Comparison of ENCODE assay signal across 30 cellular contexts in the genomic region with DNA sequence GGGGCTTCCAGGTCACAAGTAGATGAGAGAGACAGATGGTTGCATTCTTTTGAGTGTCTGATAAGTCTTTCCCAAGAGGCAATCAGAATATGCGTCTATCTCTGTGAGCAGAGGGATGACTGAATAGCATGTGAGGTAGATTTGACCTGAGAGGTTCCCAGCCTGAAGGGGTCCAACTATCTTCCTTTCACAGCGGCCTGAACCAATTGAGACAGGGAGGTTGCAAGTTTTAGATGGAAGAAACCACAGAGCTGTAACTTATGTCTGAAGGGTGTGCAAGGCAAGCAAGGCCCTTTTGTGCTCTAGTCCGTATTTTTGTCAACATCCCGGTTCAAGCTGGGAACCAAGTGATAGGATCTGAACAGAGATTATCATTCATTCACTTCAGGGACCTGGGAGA.
"Had no signal": no experiment of that assay in that cellular context is flagged by ENCODE, and none has a peak within 500 bp of the region (broad histone marks: within the 10 kb centered on the region; RNA-seq: fewer than 3 reads in every experiment).

No MANE protein-coding gene starts in this region.

- H3K79me2 ChIP-seq: hepatocyte, parathyroid adenoma had no signal

- H3K4me2 ChIP-seq: hepatocyte, neural progenitor cell had no signal

- H3K9ac ChIP-seq: neural progenitor cell, parathyroid adenoma had no signal

- ATAC-seq: foreskin keratinocyte; gastroesophageal sphincter; heart left ventricle; left lobe of liver; mucosa of descending colon; natural killer cell treated with Interleukin-12 subunit alpha and Interleukin-12 subunit beta and Interleukin-15 and Interleukin-18, amount 100 ng/mL, for 72 hours; right lobe of liver; stimulated activated naive CD8-positive, alpha-beta T cell treated with anti-CD3 and anti-CD28 coated beads, Interleukin-15, Interleukin-2, amounts not matched to agents 100 U/mL and 50 U/mL, for 24 hours had no signal

- H3K4me1 ChIP-seq: esophagus muscularis mucosa, foreskin keratinocyte, gastroesophageal sphincter, parathyroid adenoma, right lobe of liver, testis, tibial artery had no signal

- H3K36me3 ChIP-seq: esophagus muscularis mucosa, gastroesophageal sphincter, heart left ventricle, neural progenitor cell, right lobe of liver, tibial artery had no signal

- H3K27ac ChIP-seq: coronary artery, esophagus muscularis mucosa, foreskin keratinocyte, gastroesophageal sphincter, heart left ventricle, hepatocyte, neural progenitor cell, parathyroid adenoma, right lobe of liver, testis, tibial artery had no signal

- H3K4me3 Mint-ChIP-seq: memory B cell; mesothelial cell of epicardium; naive B cell; natural killer cell treated with Interleukin-12 subunit alpha and Interleukin-12 subunit beta and Interleukin-15 and Interleukin-18, amount 100 ng/mL, for 72 hours; type B pancreatic cell had no signal

- H3K4me3 ChIP-seq: coronary artery, esophagus muscularis mucosa, gastroesophageal sphincter, heart left ventricle, hepatocyte, lung, mucosa of descending colon, neural progenitor cell, right lobe of liver, testis, tibial artery had no signal

- H2AFZ ChIP-seq: hepatocyte, neural progenitor cell, parathyroid adenoma had no signal

- H3K27ac Mint-ChIP-seq: memory B cell, mesothelial cell of epicardium, naive B cell, neural progenitor cell, progenitor cell of endocrine pancreas, type B pancreatic cell had no signal

- H3K9me3 Mint-ChIP-seq: memory B cell; mesothelial cell of epicardium; natural killer cell treated with Interleukin-12 subunit alpha and Interleukin-12 subunit beta and Interleukin-15 and Interleukin-18, amount 100 ng/mL, for 72 hours; type B pancreatic cell had no signal

- DNase-seq: dermis blood vessel endothelial cell; effector memory CD4-positive, alpha-beta T cell; foreskin keratinocyte; heart left ventricle; kidney; mucosa of descending colon; naive B cell; small intestine; stimulated activated CD4-positive, alpha-beta T cell treated with anti-CD3 and anti-CD28 coated beads, Interleukin-1b, Interleukin-23, amount 100 ng/mL, for 48 hours; stimulated activated CD4-positive, alpha-beta T cell treated with anti-CD3 and anti-CD28 coated beads, Interleukin-4, amount 100 ng/mL, for 1 hour; stimulated activated CD8-positive, alpha-beta memory T cell treated with anti-CD3 and anti-CD28 coated beads, Interleukin-4, amount 100 ng/mL, for 48 hours; stimulated activated naive CD8-positive, alpha-beta T cell treated with anti-CD3 and anti-CD28 coated beads, Interleukin-15, Interleukin-2, amounts not matched to agents 100 U/mL and 50 U/mL, for 24 hours; substantia nigra; testis; tibial artery had no signal

- FAIRE-seq: endothelial cell of umbilical vein, kidney, small intestine had no signal

- H3K9me3 ChIP-seq: esophagus muscularis mucosa, gastroesophageal sphincter, heart left ventricle, mucosa of descending colon, right lobe of liver, testis, tibial artery had no signal

- H3K4me1 Mint-ChIP-seq: mesothelial cell of epicardium had no signal

- H3K36me3 Mint-ChIP-seq: memory B cell; mesothelial cell of epicardium; naive B cell; natural killer cell treated with Interleukin-12 subunit alpha and Interleukin-12 subunit beta and Interleukin-15 and Interleukin-18, amount 100 ng/mL, for 72 hours; neural progenitor cell; type B pancreatic cell had no signal

- H3K27me3 ChIP-seq: hepatocyte, right lobe of liver, testis had no signal
